In genomic region chr17:38824899-38825761, GRCh38 we compare ENCODE assay signal across 8 cellular contexts. TPM values are rescaled to one million over a fixed set of nuclear protein-coding genes. Genes with fewer than 3 reads are reported as not detected.
A peak's percentile ranks its signal among the peaks of the same experiment; 100 is the strongest.
DNase-seq lines count a peak whose midpoint lies in the region; ATAC-seq and TF ChIP-seq lines count a peak whose summit lies in the region.

Gene CWC25, minus strand, starts transcription at chr17:38825321. Its CDS starts 138 bp downstream, at chr17:38825183.

- peaks cover 10% of the 10 kb centered on the region for H3K4me1 ChIP-seq in ectodermal cell (ENCODE audit: control insufficient read depth, insufficient read depth, low read length)
- peaks cover 3 to 4% of the 10 kb centered on the region in 2 donors for H3K4me1 ChIP-seq in lung (ENCODE audit: control insufficient read depth in 2 of 2, insufficient read depth in 2 of 2, low read length in 2 of 2)

- H3K36me3 Mint-ChIP-seq in CD14-positive monocyte, result peaks cover 22 to 34% of the 10 kb centered on the region in 2 donors

- H3K36me3 ChIP-seq in ectodermal cell (ENCODE audit: control insufficient read depth, insufficient read depth, low read length), result peaks cover 2% of the 10 kb centered on the region
- peaks cover 5 to 12% of the 10 kb centered on the region in 2 donors for H3K36me3 ChIP-seq in lung (ENCODE audit: control insufficient read depth in 2 of 2, insufficient read depth in 2 of 2, low read length in 2 of 2)

- H3K27me3 Mint-ChIP-seq in CD14-positive monocyte (ENCODE audit: low read depth in 3 of 3), result peaks cover 3 to 6% (median 4%) of the 10 kb centered on the region in 3 donors

- WGBS in ectodermal cell, 2 experiments, result 4% methylated on average over 55 of the region's 55 CpGs
- 1% methylated on average over 55 of the region's 55 CpGs for WGBS in lung, 2 donors

- DNase-seq in CD14-positive monocyte (ENCODE audit: low spot score), result peak; percentile 95
- peak; percentile 95 for DNase-seq in HS-5 (ENCODE audit: low read depth)
- peak; percentile 57 for DNase-seq in NK-92 (lab: John Stamatoyannopoulos, UW; ENCODE audit: unreplicated experiment)
- DNase-seq in activated CD8-positive, alpha-beta memory T cell treated with anti-CD3 and anti-CD28 coated beads for 1 hour (ENCODE audit: extremely low read depth in 1 of 2, low read depth in 1 of 2), result peak; percentile 83 to 91
- peak; percentile 94 for DNase-seq in lung (ENCODE audit: low spot score)
- peak; percentile 93 to 95 (median 95) for DNase-seq in stimulated activated CD4-positive, alpha-beta T cell treated with anti-CD3 and anti-CD28 coated beads, TNF-alpha, amount 100 ng/mL, for 24 hours (ENCODE audit: low read depth in 3 of 3)

- H3K9me3 ChIP-seq in ectodermal cell (ENCODE audit: control insufficient read depth, low read length), result no peaks in the 10 kb centered on the region
- no peaks in the 10 kb centered on the region for H3K9me3 ChIP-seq in lung (ENCODE audit: control insufficient read depth in 2 of 2, insufficient read depth in 1 of 2, low read length in 1 of 2)

- peak within 1 kb of the TSS; percentile 98 to 100 for H3K4me3 Mint-ChIP-seq in CD14-positive monocyte

- H3K27me3 ChIP-seq in ectodermal cell (ENCODE audit: control insufficient read depth, insufficient read depth, low read length, poor library complexity, severe bottlenecking) (no peaks in the 10 kb centered on the region), lung (ENCODE audit: control insufficient read depth, insufficient read depth) (no peaks in the 10 kb centered on the region)

- H3K4me3 ChIP-seq in ectodermal cell (ENCODE audit: insufficient read depth, low read depth, low read length), result peak within 1 kb of the TSS; percentile 84
- H3K4me3 ChIP-seq in lung, result peak within 1 kb of the TSS; percentile 80

- peaks cover 20% of the 10 kb centered on the region for H3K4me1 Mint-ChIP-seq in CD14-positive monocyte

- TF ChIP-seq CTCF in CD14-positive monocyte (IDR thresholded peaks at IDR 0.05) (no peak), lung (IDR thresholded peaks at IDR 0.05; ENCODE audit: control extremely low read depth, extremely low read depth) (no peak)

- ATAC-seq in GM19455 (IDR thresholded peaks at IDR 0.05; ENCODE audit: unreplicated experiment), result peak; percentile 67
- peak; percentile 81 for ATAC-seq in lung (ENCODE audit: insufficient read depth, low FRiP score)

- H3K27ac ChIP-seq in ectodermal cell (ENCODE audit: insufficient read depth, low read depth, low read length, poor library complexity, severe bottlenecking) (peak within 1 kb of the TSS; percentile 95), lung (ENCODE audit: low read depth in 1 of 2, low read length in 1 of 2) (peak within 1 kb of the TSS; percentile 98 to 99)

- H3K9me3 Mint-ChIP-seq in CD14-positive monocyte, result peaks cover 0 to 3% (median 0%) of the 10 kb centered on the region in 7 donors

- intact Hi-C loops in CD14-positive monocyte (cut with micrococcal nuclease), result loop anchor here (1.0 to 5.0 kb wide), 3 partner anchors 28 to 46 kb away; partner anchors contain the start of genes LASP1 (in 1 of the 2) and RPL23 (in 1 of the 2)

- H3K27ac Mint-ChIP-seq in CD14-positive monocyte, result peak within 1 kb of the TSS; percentile 99 to 100 (median 100)

RNA-seq across cellular contexts. Expression of gene CWC25, which starts in this region (rescaled TPM):
- polyA plus RNA-seq in CD14-positive monocyte (1 to 10 TPM; 7.5 to 8.4 TPM), lung (10 to 100 TPM; 20.1 to 21.4 TPM)
- 22.7 TPM for polyA plus RNA-seq in ectodermal cell (2013, experiment 1 of 4)
- polyA plus RNA-seq in ectodermal cell (2013, experiment 2 of 4), result 19.3 TPM
- polyA plus RNA-seq in ectodermal cell (2013, experiment 3 of 4), result 19.4 TPM
- 21.0 TPM for polyA plus RNA-seq in ectodermal cell (2013, experiment 4 of 4)
- total RNA-seq in lung, result 10 to 100 TPM; 21.2 TPM

Comparison
In these comparisons a context has a peak if more than half of its experiments do, and no peak if none do; other contexts are left out.
1. Peak in every context shown above with its lines: DNase-seq, ATAC-seq, H3K4me3 ChIP-seq and H3K27ac ChIP-seq.